In the genomic region with DNA sequence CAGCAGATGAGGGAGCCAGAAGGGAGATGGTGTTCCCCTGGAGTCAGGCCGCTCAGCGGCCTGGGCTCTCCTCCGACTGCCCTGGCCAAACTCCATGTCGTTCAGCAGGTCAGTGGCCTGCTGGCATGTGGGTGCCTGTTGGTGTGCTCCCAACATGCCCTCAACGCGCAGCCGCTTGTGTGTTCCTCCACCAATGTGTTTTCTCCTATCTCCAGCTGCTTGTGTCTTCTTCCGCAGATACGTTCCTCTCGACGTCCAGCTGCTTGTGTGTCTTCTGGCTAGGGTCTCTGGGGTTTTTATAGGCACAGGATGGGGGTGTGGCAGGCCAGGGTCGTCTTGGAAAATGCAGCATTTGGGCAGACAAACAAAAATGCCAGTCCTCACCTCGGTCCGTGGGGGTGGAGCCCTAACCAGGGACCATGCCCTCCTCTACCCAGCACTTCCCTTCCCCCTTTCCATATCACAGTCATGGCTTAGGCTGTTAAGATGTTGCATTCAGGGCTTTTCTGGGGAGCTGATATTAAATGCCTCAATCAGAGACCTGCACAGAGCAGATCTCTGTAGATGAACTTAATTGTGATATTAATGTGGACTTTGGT, we compare ENCODE assay signal across 27 cellular contexts.
"Had no signal": no experiment of that assay in that cellular context is flagged by ENCODE, and none has a peak within 500 bp of the region (broad histone marks: within the 10 kb centered on the region; RNA-seq: fewer than 3 reads in every experiment).

No MANE protein-coding gene starts in this region.

- H3K4me3 ChIP-seq: colonic mucosa, coronary artery, dorsolateral prefrontal cortex, esophagus squamous epithelium, gastrocnemius medialis, gastroesophageal sphincter, heart left ventricle, heart right ventricle had no signal

- DNase-seq: colonic mucosa; cortex of kidney; dermis blood vessel endothelial cell; dorsolateral prefrontal cortex; effector CD4-positive, alpha-beta T cell; effector CD8-positive, alpha-beta T cell; effector memory CD4-positive, alpha-beta T cell; effector memory CD8-positive, alpha-beta T cell; endodermal cell; erythroblast; esophagus squamous epithelium; foreskin fibroblast; foreskin keratinocyte; foreskin melanocyte; gastrocnemius medialis; glutamatergic neuron; heart left ventricle; heart right ventricle had no signal

- H3K9me3 Mint-ChIP-seq: dendritic cell treated with granulocyte-macrophage colony-stimulating factor and Interleukin-4, amounts not matched to agents 40 ng/mL and 50 ng/mL, for 4 days; effector memory CD8-positive, alpha-beta T cell; endodermal cell had no signal

- H3K27me3 Mint-ChIP-seq: dendritic cell treated with granulocyte-macrophage colony-stimulating factor and Interleukin-4, amounts not matched to agents 40 ng/mL and 50 ng/mL, for 4 days had no signal

- H3K27ac ChIP-seq: colonic mucosa, coronary artery, dorsolateral prefrontal cortex, epithelial cell of prostate, esophagus squamous epithelium, foreskin keratinocyte, gastrocnemius medialis, gastroesophageal sphincter, heart left ventricle, heart right ventricle had no signal

- ATAC-seq: effector memory CD8-positive, alpha-beta T cell; esophagus mucosa; foreskin keratinocyte; gastrocnemius medialis; gastroesophageal sphincter; heart left ventricle; heart right ventricle had no signal

- H3K4me1 Mint-ChIP-seq: endodermal cell had no signal

- H3K4me1 ChIP-seq: colonic mucosa, esophagus squamous epithelium, foreskin keratinocyte, gastrocnemius medialis, gastroesophageal sphincter, heart left ventricle had no signal

- H3K4me3 Mint-ChIP-seq: dendritic cell treated with granulocyte-macrophage colony-stimulating factor and Interleukin-4, amounts not matched to agents 40 ng/mL and 50 ng/mL, for 4 days; effector memory CD8-positive, alpha-beta T cell; endodermal cell had no signal

- H3K27me3 ChIP-seq: colonic mucosa, dorsolateral prefrontal cortex, esophagus squamous epithelium, foreskin keratinocyte, gastrocnemius medialis, gastroesophageal sphincter, heart left ventricle, heart right ventricle had no signal

- H3K9me3 ChIP-seq: colonic mucosa, esophagus squamous epithelium, gastrocnemius medialis, gastroesophageal sphincter, heart left ventricle, heart right ventricle had no signal

- FAIRE-seq: colon, endometrium, endothelial cell of umbilical vein, frontal cortex had no signal

- H3K36me3 ChIP-seq: colonic mucosa, esophagus squamous epithelium, gastrocnemius medialis, gastroesophageal sphincter, heart left ventricle, heart right ventricle had no signal

- H3K27ac Mint-ChIP-seq: dendritic cell treated with granulocyte-macrophage colony-stimulating factor and Interleukin-4, amounts not matched to agents 40 ng/mL and 50 ng/mL, for 4 days; effector memory CD8-positive, alpha-beta T cell; endodermal cell had no signal
